Comparison of ENCODE assay signal across 3 cellular contexts in the genomic region with DNA sequence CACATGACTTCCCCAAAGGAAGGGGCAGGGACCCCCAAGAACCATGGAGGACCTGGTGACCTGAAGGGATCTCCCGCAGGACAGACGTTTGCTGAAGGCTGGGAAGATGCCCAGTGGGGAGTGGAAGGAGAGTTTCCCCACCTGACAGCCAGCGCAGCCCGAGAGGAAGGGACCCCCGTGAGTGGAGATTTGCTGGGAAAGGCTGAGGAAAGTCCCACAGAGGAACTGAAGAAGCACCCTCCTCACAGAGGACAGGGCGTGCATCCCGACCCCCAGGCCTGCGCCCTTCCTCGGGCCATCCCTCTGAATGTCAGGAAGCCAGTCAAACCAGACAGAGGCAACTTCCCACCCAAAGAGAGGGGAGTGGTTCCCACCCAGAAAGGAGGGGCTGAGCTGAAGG.
"Had no signal": no experiment of that assay in that cellular context is flagged by ENCODE, and none has a peak within 500 bp of the region (broad histone marks: within the 10 kb centered on the region; RNA-seq: fewer than 3 reads in every experiment).

No MANE protein-coding gene starts in this region.

- H3K4me3 ChIP-seq: GM12878 had no signal

- DNase-seq: GDM1, GF-D8 had no signal

- ATAC-seq: GM12878 had no signal
